8 cellular contexts compared by ENCODE assay signal in genomic region chr6:21593412-21593926, GRCh38. TPM values are rescaled to one million over a fixed set of nuclear protein-coding genes. Genes with fewer than 3 reads are reported as not detected.
A peak's percentile ranks its signal among the peaks of the same experiment; 100 is the strongest.
DNase-seq lines count a peak whose midpoint lies in the region; ATAC-seq, FAIRE-seq and TF ChIP-seq lines count a peak whose summit lies in the region.

Gene SOX4 (plus strand): TSS chr6:21593751. CDS start chr6:21594535, 784 bp downstream.

- no peak for TF ChIP-seq CTCF in CD14-positive monocyte (IDR thresholded peaks at IDR 0.05)
- no peak for TF ChIP-seq CTCF in WTC11 (IDR thresholded peaks at IDR 0.05)
- TF ChIP-seq CTCF in kidney epithelial cell (IDR thresholded peaks at IDR 0.05; ENCODE audit: insufficient read depth, low read length, poor library complexity, severe bottlenecking): no peak

- peak within 1 kb of the TSS; percentile 99 for H3K4me3 ChIP-seq in kidney epithelial cell (ENCODE audit: low read depth, low read length)

- peaks cover 0 to 4% (median 1%) of the 10 kb centered on the region in 3 donors for H3K27me3 Mint-ChIP-seq in CD14-positive monocyte (ENCODE audit: low read depth in 3 of 3)
- H3K27me3 Mint-ChIP-seq in WTC11 (ENCODE audit: low read depth): no peaks in the 10 kb centered on the region; the same call in 1 of the 2 replicates

- peak within 1 kb of the TSS in 6 of 7 donors; percentile 40 to 94 (median 91) for H3K27ac Mint-ChIP-seq in CD14-positive monocyte
- peak within 1 kb of the TSS; percentile 96 for H3K27ac Mint-ChIP-seq in WTC11

- DNase-seq in CD14-positive monocyte (ENCODE audit: low spot score): peak; percentile 86
- DNase-seq in GM19239 (ENCODE audit: insufficient read length, low spot score): no peak
- peak; percentile 97 for DNase-seq in NCI-H2227 treated with DMSO at 0.1 percent for 48 hours (lab: John Stamatoyannopoulos, UW)
- DNase-seq in WTC11 (ENCODE audit: low spot score): peak; percentile 94
- peak; percentile 97 for DNase-seq in dedifferentiated amniotic fluid mesenchymal stem cell (ENCODE audit: extremely low spot score)
- peak; percentile 96 for DNase-seq in kidney epithelial cell (ENCODE audit: low read depth)
- peak; percentile 45 for DNase-seq in stimulated activated CD4-positive, alpha-beta T cell treated with anti-CD3 and anti-CD28 coated beads, Interleukin-12 subunit alpha, Interleukin-12 subunit beta, amount 100 ng/mL, for 4 hours

- peak; percentile 92 for FAIRE-seq in GM19239 (lab: Jason Lieb, UNC)

- H3K4me1 Mint-ChIP-seq in CD14-positive monocyte (peaks cover 12% of the 10 kb centered on the region), WTC11 (peaks cover 15% of the 10 kb centered on the region)

- H3K36me3 Mint-ChIP-seq in CD14-positive monocyte (no peaks in the 10 kb centered on the region), WTC11 (peaks cover 34% of the 10 kb centered on the region)

- H3K9me3 Mint-ChIP-seq in CD14-positive monocyte (peaks cover 0 to 2% (median 0%) of the 10 kb centered on the region in 7 donors), WTC11 (no peaks in the 10 kb centered on the region)

- POLR2A ChIA-PET in WTC11 (lab: Charles Lee): interaction anchor here (0.6 to 4.7 kb wide), 33 partner anchors 8 to 1189 kb away, joined by 3 to 81 read pairs (median 5); no protein-coding TSS in a partner anchor

- H3K27me3 ChIP-seq in kidney epithelial cell (ENCODE audit: control insufficient read depth, insufficient read depth, low read length): no peaks in the 10 kb centered on the region

- CTCF ChIA-PET in WTC11 (lab: Charles Lee): interaction anchor here (0.6 to 2.0 kb wide), 10 partner anchors 8 to 1043 kb away, joined by 3 to 9 read pairs (median 4); no protein-coding TSS in a partner anchor

- ATAC-seq in HG03354 (IDR thresholded peaks at IDR 0.05; ENCODE audit: poor library complexity, severe bottlenecking, unreplicated experiment) (peak; percentile 66), WTC11 (peak; percentile 88)

- intact Hi-C loops in CD14-positive monocyte (cut with micrococcal nuclease): loop anchor here (5.0 to 10.0 kb wide), 4 partner anchors 261 to 1389 kb away; no protein-coding TSS in a partner anchor

- peak within 1 kb of the TSS in 1 of 2 donors; percentile 45 for H3K4me3 Mint-ChIP-seq in CD14-positive monocyte
- H3K4me3 Mint-ChIP-seq in WTC11: peak within 1 kb of the TSS; percentile 14; the same call in 1 of the 2 replicates

- peaks cover 1% of the 10 kb centered on the region for H3K36me3 ChIP-seq in kidney epithelial cell (ENCODE audit: control insufficient read depth, insufficient read depth, low read length)

TF ChIP-seq in WTC11, 78 proteins besides CTCF, POLR2A, EP300 and RAD21 (continues in another document):
- TF ChIP-seq ZNF138 (CRISPR knock-in tag; conservative IDR thresholded peaks at IDR 0.05) (no peak), E2F1 (CRISPR knock-in tag; IDR thresholded peaks at IDR 0.05) (no peak), NR3C1 (CRISPR knock-in tag; conservative IDR thresholded peaks at IDR 0.05; ENCODE audit: low read depth) (no peak), ETV6 (CRISPR knock-in tag; IDR thresholded peaks at IDR 0.05) (peak; percentile 83; the same call in 1 of the 2 replicates), NR1H2 (CRISPR knock-in tag; IDR thresholded peaks at IDR 0.05) (no peak), EMX1 (CRISPR knock-in tag; IDR thresholded peaks at IDR 0.05) (0 out of 2 replicates have a peak, but pooled peaks have one; percentile 8), ATF6 (CRISPR knock-in tag; IDR thresholded peaks at IDR 0.05) (no peak), MYBL2 (CRISPR knock-in tag; IDR thresholded peaks at IDR 0.05) (0 out of 2 replicates have a peak, but pooled peaks have one; percentile 17), ZBTB43 (CRISPR knock-in tag; IDR thresholded peaks at IDR 0.05) (peak; percentile 78), ZSCAN18 (CRISPR knock-in tag; IDR thresholded peaks at IDR 0.05) (no peak), CDX4 (CRISPR knock-in tag; IDR thresholded peaks at IDR 0.05; ENCODE audit: borderline replicate concordance) (peak; percentile 16; the same call in 1 of the 2 replicates), USF2 (CRISPR knock-in tag; IDR thresholded peaks at IDR 0.05) (0 out of 2 replicates have a peak, but pooled peaks have one; percentile 14), NFYB (CRISPR knock-in tag; conservative IDR thresholded peaks at IDR 0.05; ENCODE audit: low read depth) (peak; percentile 84), SP1 (CRISPR knock-in tag; conservative IDR thresholded peaks at IDR 0.05) (peak; percentile 44; the same call in 1 of the 2 replicates), ATF3 (CRISPR knock-in tag; conservative IDR thresholded peaks at IDR 0.05) (no peak), SMAD3 (CRISPR knock-in tag; IDR thresholded peaks at IDR 0.05; ENCODE audit: borderline replicate concordance) (no peak), FOXK1 (CRISPR knock-in tag; IDR thresholded peaks at IDR 0.05) (no peak), MAX (CRISPR knock-in tag; IDR thresholded peaks at IDR 0.05) (peak; percentile 48; the same call in 1 of the 2 replicates), ZNF416 (CRISPR knock-in tag; IDR thresholded peaks at IDR 0.05) (peak; percentile 66; the same call in 1 of the 2 replicates)

RNA-seq across cellular contexts. Expression of gene SOX4, which starts in this region (rescaled TPM):
- polyA plus RNA-seq in CD14-positive monocyte: 1 to 10 TPM; 2.2 to 2.5 TPM
- total RNA-seq in WTC11 (2021): 167 to 182 TPM (median 169 TPM) in 3 replicates
- 143 and 147 TPM in 2 replicates for total RNA-seq in kidney epithelial cell
